In genomic region chr3:50292924-50293801, GRCh38 we compare ENCODE assay signal across 8 cellular contexts. TPM values are rescaled to one million over a fixed set of nuclear protein-coding genes. Genes with fewer than 3 reads are reported as not detected.
DNase-seq lines count a peak whose midpoint lies in the region; ATAC-seq lines count a peak whose summit lies in the region.

No MANE protein-coding gene starts in this region.

- DNase-seq in DMS 273 (lab: John Stamatoyannopoulos, UW; ENCODE audit: unreplicated experiment) (peak; percentile 86), DMS 273 treated with DMSO at 0.1 percent for 48 hours (lab: John Stamatoyannopoulos, UW) (no peak), immature natural killer cell (no peak), NCI-H774 (lab: John Stamatoyannopoulos, UW) (no peak), Kasumi-1 (lab: John Stamatoyannopoulos, UW) (no peak)
- no peak for DNase-seq in stimulated activated naive CD8-positive, alpha-beta T cell treated with anti-CD3 and anti-CD28 coated beads, Interleukin-15, amount 100 ng/mL, for 72 hours
- DNase-seq in effector CD8-positive, alpha-beta T cell (lab: John Stamatoyannopoulos, UW): no peak

- H3K36me3 Mint-ChIP-seq in activated naive CD8-positive, alpha-beta T cell: peaks cover 5% of the 10 kb centered on the region
- H3K36me3 Mint-ChIP-seq in immature natural killer cell: peaks cover 0 to 13% (median 0%) of the 10 kb centered on the region in 3 donors

- peaks cover 23% of the 10 kb centered on the region for H3K4me1 Mint-ChIP-seq in activated naive CD8-positive, alpha-beta T cell (ENCODE audit: low read depth)
- peaks cover 24% of the 10 kb centered on the region in 2 donors for H3K4me1 Mint-ChIP-seq in immature natural killer cell
- peaks cover 63% of the 10 kb centered on the region for H3K4me1 Mint-ChIP-seq in stimulated activated naive CD8-positive, alpha-beta T cell treated with anti-CD3 and anti-CD28 coated beads, Interleukin-15, amount 100 ng/mL, for 72 hours

- H3K4me3 Mint-ChIP-seq in activated naive CD8-positive, alpha-beta T cell: peak overlapping the region; percentile 98
- H3K4me3 Mint-ChIP-seq in immature natural killer cell: peak overlapping the region; percentile 87 to 91 (median 89)
- peak overlapping the region; percentile 95 to 99 for H3K4me3 Mint-ChIP-seq in stimulated activated naive CD8-positive, alpha-beta T cell treated with anti-CD3 and anti-CD28 coated beads, Interleukin-15, amount 100 ng/mL, for 72 hours

- ATAC-seq in stimulated activated naive CD8-positive, alpha-beta T cell treated with anti-CD3 and anti-CD28 coated beads, Interleukin-15, amount 100 ng/mL, for 72 hours: peak; percentile 0

- no peaks in the 10 kb centered on the region for H3K27me3 Mint-ChIP-seq in activated naive CD8-positive, alpha-beta T cell
- peaks cover 0 to 5% (median 3%) of the 10 kb centered on the region in 3 donors for H3K27me3 Mint-ChIP-seq in immature natural killer cell (ENCODE audit: low read depth in 3 of 3)
- H3K27me3 Mint-ChIP-seq in stimulated activated naive CD8-positive, alpha-beta T cell treated with anti-CD3 and anti-CD28 coated beads, Interleukin-15, amount 100 ng/mL, for 72 hours: no peaks in the 10 kb centered on the region

- no peaks in the 10 kb centered on the region for H3K9me3 Mint-ChIP-seq in activated naive CD8-positive, alpha-beta T cell (ENCODE audit: low read depth)
- H3K9me3 Mint-ChIP-seq in immature natural killer cell: no peaks in the 10 kb centered on the region
- H3K9me3 Mint-ChIP-seq in stimulated activated naive CD8-positive, alpha-beta T cell treated with anti-CD3 and anti-CD28 coated beads, Interleukin-15, amount 100 ng/mL, for 72 hours: no peaks in the 10 kb centered on the region

- peak overlapping the region; percentile 90 for H3K27ac Mint-ChIP-seq in activated naive CD8-positive, alpha-beta T cell
- H3K27ac Mint-ChIP-seq in immature natural killer cell: peak overlapping the region; percentile 81 to 98 (median 98)
- H3K27ac Mint-ChIP-seq in stimulated activated naive CD8-positive, alpha-beta T cell treated with anti-CD3 and anti-CD28 coated beads, Interleukin-15, amount 100 ng/mL, for 72 hours: peak overlapping the region; percentile 98

RNA-seq across cellular contexts. Expression of gene IFRD2, which starts 0.9 kb away (rescaled TPM):
- polyA plus RNA-seq in immature natural killer cell: 10 to 100 TPM; 38.0 to 54.3 (median 51.3) TPM

RNA-seq across cellular contexts. Expression of gene HYAL3, which starts 6.0 kb away (rescaled TPM):
- 1 to 10 TPM; 1.5 to 2.4 (median 2.2) TPM for polyA plus RNA-seq in immature natural killer cell

RNA-seq across cellular contexts. Expression of gene NAA80, which starts 6.0 kb away (rescaled TPM):
- polyA plus RNA-seq in immature natural killer cell: 10 to 100 TPM in 2 of 3 donors, 1 to 10 TPM in 1; 4.7 to 13.4 (median 10.5) TPM

RNA-seq across cellular contexts. Expression of gene HYAL1, which starts 10.2 kb away (rescaled TPM):
- under 1 TPM in 2 of 3 donors, not detected in 1; 0.18 to 0.57 TPM for polyA plus RNA-seq in immature natural killer cell

RNA-seq across cellular contexts. Expression of gene LSMEM2, which starts 14.3 kb away (rescaled TPM):
- not detected for polyA plus RNA-seq in immature natural killer cell
